In genomic region chr12:126915309-126915708, GRCh38 we compare ENCODE assay signal across 1 cellular context.
A peak's percentile ranks its signal among the peaks of the same experiment; 100 is the strongest.
TF ChIP-seq lines count a peak whose summit lies in the region.

No MANE protein-coding gene starts in this region.

TF ChIP-seq in K562, 482 proteins besides CTCF, POLR2A, EP300 and RAD21 (continued from another document and continues in another):
- TF ChIP-seq RBM17 (IDR thresholded peaks at IDR 0.05; ENCODE audit: borderline replicate concordance, low read depth, low read length) = no peak
- TF ChIP-seq ZNF263 (CRISPR knock-in tag; IDR thresholded peaks at IDR 0.05; ENCODE audit: borderline replicate concordance) = no peak
- no peak for TF ChIP-seq ADNP (tag; IDR thresholded peaks at IDR 0.05)
- no peak for TF ChIP-seq TRIM25 (IDR thresholded peaks at IDR 0.05; ENCODE audit: borderline replicate concordance)
- no peak for TF ChIP-seq NCOA4 (IDR thresholded peaks at IDR 0.05; ENCODE audit: partially characterized antibody)
- TF ChIP-seq MCM5 (IDR thresholded peaks at IDR 0.05; ENCODE audit: low read depth) = no peak
- no peak for TF ChIP-seq CGGBP1 (CRISPR knock-in tag; IDR thresholded peaks at IDR 0.05)
- TF ChIP-seq ATF1 (CRISPR knock-in tag; IDR thresholded peaks at IDR 0.05) = no peak
- peak; percentile 67 for TF ChIP-seq ATF1 (tag; IDR thresholded peaks at IDR 0.05)
- TF ChIP-seq ZNF24 (IDR thresholded peaks at IDR 0.05) = no peak
- no peak for TF ChIP-seq ETS1 (conservative IDR thresholded peaks at IDR 0.05; ENCODE audit: control insufficient read depth, low read depth, low read length)
- TF ChIP-seq RBM39 (optimal IDR thresholded peaks at IDR 0.05; ENCODE audit: low read depth, low read length) = no peak
- no peak for TF ChIP-seq ZNF431 (CRISPR knock-in tag; IDR thresholded peaks at IDR 0.05)
- TF ChIP-seq CXXC5 (CRISPR knock-in tag; IDR thresholded peaks at IDR 0.05) = peak; percentile 35; the same call in 1 of the 2 replicates
- no peak for TF ChIP-seq NELFE (IDR thresholded peaks at IDR 0.05; ENCODE audit: insufficient read depth, insufficient read length)
- TF ChIP-seq BCOR (IDR thresholded peaks at IDR 0.05) = no peak
- no peak; the same call in 1 of the 2 replicates for TF ChIP-seq SMARCA4 (IDR thresholded peaks at IDR 0.05)
- no peak for TF ChIP-seq ATF6 (CRISPR knock-in tag; IDR thresholded peaks at IDR 0.05)
- no peak for TF ChIP-seq CHAMP1 (IDR thresholded peaks at IDR 0.05)
- TF ChIP-seq CTCFL (IDR thresholded peaks at IDR 0.05; ENCODE audit: borderline replicate concordance, insufficient read depth, low read depth, low read length, poor library complexity, severe bottlenecking) = no peak
- no peak for TF ChIP-seq AFF4 (CRISPR knock-in tag; IDR thresholded peaks at IDR 0.05)
- TF ChIP-seq ZBTB43 (CRISPR knock-in tag; IDR thresholded peaks at IDR 0.05) = no peak
- no peak for TF ChIP-seq NFRKB (IDR thresholded peaks at IDR 0.05; ENCODE audit: low read depth)
- TF ChIP-seq HNRNPL (IDR thresholded peaks at IDR 0.05; ENCODE audit: low read depth, low read length) = no peak
- TF ChIP-seq CREB1 (IDR thresholded peaks at IDR 0.05) = no peak
- TF ChIP-seq CREB1 (CRISPR knock-in tag; IDR thresholded peaks at IDR 0.05) = no peak
- no peak for TF ChIP-seq ZNF655 (CRISPR knock-in tag; IDR thresholded peaks at IDR 0.05)
- no peak for TF ChIP-seq SRSF1 (IDR thresholded peaks at IDR 0.05; ENCODE audit: low read depth, low read length)
- TF ChIP-seq RREB1 (CRISPR knock-in tag; IDR thresholded peaks at IDR 0.05) = no peak
- TF ChIP-seq NFE2 (IDR thresholded peaks at IDR 0.05; ENCODE audit: low read depth) = no peak
- TF ChIP-seq STAG1 (CRISPR knock-in tag; IDR thresholded peaks at IDR 0.05; ENCODE audit: borderline replicate concordance) = no peak
- no peak for TF ChIP-seq ZNF395 (CRISPR knock-in tag; IDR thresholded peaks at IDR 0.05)
